ENCODE assay signal across 1 cellular context in genomic region chr6:7196019-7196402, GRCh38.
TF ChIP-seq lines count a peak whose summit lies in the region.

No MANE protein-coding gene starts in this region.

TF ChIP-seq in SK-N-SH treated with all-trans-retinoic acid at 6 μM for 48 hours, 23 proteins besides CTCF, POLR2A, EP300 and RAD21 (continued from another document):
- TF ChIP-seq TSHZ2 (CRISPR knock-in tag; IDR thresholded peaks at IDR 0.05) (no peak), RARB (CRISPR knock-in tag; IDR thresholded peaks at IDR 0.05) (no peak), ESRRG (CRISPR knock-in tag; IDR thresholded peaks at IDR 0.05) (no peak), ZC3H10 (CRISPR knock-in tag; IDR thresholded peaks at IDR 0.05) (no peak), CSDC2 (CRISPR knock-in tag; IDR thresholded peaks at IDR 0.05) (no peak), BACH2 (CRISPR knock-in tag; IDR thresholded peaks at IDR 0.05; ENCODE audit: borderline replicate concordance) (no peak), GLIS3 (CRISPR knock-in tag; IDR thresholded peaks at IDR 0.05) (no peak), ZNF70 (CRISPR knock-in tag; IDR thresholded peaks at IDR 0.05) (no peak), ARNTL (CRISPR knock-in tag; IDR thresholded peaks at IDR 0.05; ENCODE audit: borderline replicate concordance, low read depth) (no peak), PATZ1 (CRISPR knock-in tag; IDR thresholded peaks at IDR 0.05; ENCODE audit: borderline replicate concordance) (no peak), POU6F1 (CRISPR knock-in tag; IDR thresholded peaks at IDR 0.05; ENCODE audit: borderline replicate concordance, low read depth) (no peak), CSRNP3 (CRISPR knock-in tag; IDR thresholded peaks at IDR 0.05) (no peak), PPARA (CRISPR knock-in tag; IDR thresholded peaks at IDR 0.05; ENCODE audit: borderline replicate concordance) (no peak), ZFP30 (CRISPR knock-in tag; IDR thresholded peaks at IDR 0.05) (no peak), ZNF8 (CRISPR knock-in tag; IDR thresholded peaks at IDR 0.05) (no peak), TOX (CRISPR knock-in tag; IDR thresholded peaks at IDR 0.05; ENCODE audit: borderline replicate concordance) (no peak)
